ENCODE assay signal across 14 cellular contexts in the genomic region with DNA sequence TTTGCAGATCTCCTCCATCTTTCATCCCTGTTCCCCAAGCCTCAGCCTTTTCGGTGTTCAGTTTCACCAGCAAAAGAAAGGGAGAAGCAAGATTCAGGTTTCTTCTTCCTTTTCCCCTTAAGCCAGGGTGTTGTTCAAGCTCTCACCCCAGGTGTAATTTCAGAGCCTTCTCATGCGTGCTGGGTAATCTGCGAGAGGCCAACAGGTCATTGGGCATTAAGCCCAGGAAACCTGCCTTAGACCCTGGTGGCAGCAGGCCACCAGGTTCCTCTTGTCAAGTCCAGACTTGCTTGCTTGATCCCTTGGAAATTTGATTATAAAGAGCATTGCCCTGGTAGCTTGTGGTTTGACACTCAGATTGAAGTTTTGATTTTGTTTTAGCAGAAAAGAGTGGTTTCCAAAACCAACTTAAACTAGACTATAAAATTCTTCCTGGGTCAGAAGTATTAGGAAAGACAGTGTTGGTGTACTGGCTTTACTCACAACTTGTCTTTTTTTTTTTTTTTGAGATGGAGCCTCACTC. TPM values are rescaled to one million over a fixed set of nuclear protein-coding genes. Genes with fewer than 3 reads are reported as not detected.
A peak's percentile ranks its signal among the peaks of the same experiment; 100 is the strongest.
DNase-seq lines count a peak whose midpoint lies in the region; ATAC-seq, FAIRE-seq and TF ChIP-seq lines count a peak whose summit lies in the region.
"Had no signal": no experiment of that assay in that cellular context is flagged by ENCODE, and none has a peak within 500 bp of the region (broad histone marks: within the 10 kb centered on the region; RNA-seq: fewer than 3 reads in every experiment).

No MANE protein-coding gene starts in this region.

- WGBS in hepatocyte (ENCODE audit: low lambda C conversion rate, missing lambda C conversion rate), result 82% methylated on average over 3 of the region's 3 CpGs

- H3K9me2 ChIP-seq in hepatocyte (replicated peaks; ENCODE audit: insufficient read depth), result no peaks in the 10 kb centered on the region

- peaks cover 10% of the 10 kb centered on the region for H3K4me1 Mint-ChIP-seq in type B pancreatic cell (ENCODE audit: unreplicated experiment)

- H3K27ac ChIP-seq in cardiac muscle cell (peak overlapping the region; percentile 55), VCaP (peak overlapping the region; percentile 58), hepatocyte (peak overlapping the region; percentile 34)

- no peaks in the 10 kb centered on the region for H4K20me1 ChIP-seq in hepatocyte (ENCODE audit: insufficient read depth, poor library complexity, severe bottlenecking)

- DNase-seq in cardiac muscle cell (ENCODE audit: low read depth in 1 of 2, low spot score in 1 of 2) (no peak), cardiac septum (ENCODE audit: low spot score) (no peak), hepatocyte (ENCODE audit: low spot score) (no peak), type B pancreatic cell (ENCODE audit: extremely low spot score, unreplicated experiment) (no peak), HTR-8/SVneo (ENCODE audit: insufficient read length, low spot score) (no peak)
- DNase-seq: Caco-2; effector memory CD4-positive, alpha-beta T cell; NCI-H446 treated with DMSO at 0.1 percent for 48 hours; nucleus accumbens; SW 1271; transverse colon had no signal

- peaks cover 77% of the 10 kb centered on the region for H3K79me2 ChIP-seq in hepatocyte

- no peak overlapping the region for H3K27ac Mint-ChIP-seq in type B pancreatic cell

- no peak for ATAC-seq in GM19467 (IDR thresholded peaks at IDR 0.05; ENCODE audit: unreplicated experiment)
- no peak for ATAC-seq in GM18868 (IDR thresholded peaks at IDR 0.05; ENCODE audit: unreplicated experiment)

- H3K4me1 ChIP-seq in cardiac muscle cell (ENCODE audit: low read depth), result no peaks in the 10 kb centered on the region
- H3K4me1 ChIP-seq in hepatocyte (ENCODE audit: insufficient read depth), result peaks cover 3% of the 10 kb centered on the region
- H3K4me1 ChIP-seq: Caco-2 had no signal

- H3K9me3 Mint-ChIP-seq in type B pancreatic cell, result no peaks in the 10 kb centered on the region

- intact Hi-C loops in cardiac septum (cut with DNase I), result loop anchor here (10.0 kb wide), 1 partner anchor 543 kb away; the partner anchor contains the start of genes HECTD3 and UROD

- peaks cover 15% of the 10 kb centered on the region for H3K36me3 ChIP-seq in cardiac muscle cell
- H3K36me3 ChIP-seq in hepatocyte (replicated peaks; ENCODE audit: insufficient read depth, low read depth), result no peaks in the 10 kb centered on the region

- H3K9me3 ChIP-seq in cardiac muscle cell (ENCODE audit: low read depth), result no peaks in the 10 kb centered on the region
- no peaks in the 10 kb centered on the region for H3K9me3 ChIP-seq in hepatocyte (ENCODE audit: low read depth)
- H3K9me3 ChIP-seq: Caco-2, transverse colon had no signal

- H3K36me3 Mint-ChIP-seq in type B pancreatic cell, result peaks cover 18% of the 10 kb centered on the region

- peak overlapping the region; percentile 20 for H3K4me3 Mint-ChIP-seq in type B pancreatic cell

- FAIRE-seq in HTR-8/SVneo (lab: Jason Lieb, UNC), result no peak

- no peak overlapping the region for H2AFZ ChIP-seq in hepatocyte

- no peak overlapping the region for H3K4me2 ChIP-seq in hepatocyte

- H3K4me3 ChIP-seq in cardiac muscle cell (no peak overlapping the region), hepatocyte (no peak overlapping the region)
- H3K4me3 ChIP-seq: transverse colon had no signal

- H3K27me3 ChIP-seq in cardiac muscle cell (no peaks in the 10 kb centered on the region), hepatocyte (no peaks in the 10 kb centered on the region)
- H3K27me3 ChIP-seq: transverse colon had no signal

- H3K27me3 Mint-ChIP-seq in type B pancreatic cell, result no peaks in the 10 kb centered on the region

- TF ChIP-seq CTCF in cardiac muscle cell (IDR thresholded peaks at IDR 0.05; ENCODE audit: low read depth, low read length) (no peak), VCaP (conservative IDR thresholded peaks at IDR 0.05) (no peak), hepatocyte (IDR thresholded peaks at IDR 0.05; ENCODE audit: poor library complexity) (no peak), type B pancreatic cell (conservative IDR thresholded peaks at IDR 0.05) (no peak)

RNA-seq across cellular contexts. Expression of gene AKR1A1, which starts 6.9 kb away (rescaled TPM):
- total RNA-seq in cardiac muscle cell (145 and 187 TPM in 2 replicates), cardiac septum (47.3 TPM), hepatocyte (174 and 186 TPM in 2 replicates), type B pancreatic cell (ENCODE audit: low replicate concordance) (179 and 185 TPM in 2 replicates)
- polyA plus RNA-seq in cardiac muscle cell (291 and 311 TPM in 2 replicates), hepatocyte (235 and 271 TPM in 2 replicates)

RNA-seq across cellular contexts. Expression of gene NASP, which starts 26.4 kb away (rescaled TPM):
- total RNA-seq in cardiac muscle cell (54.9 and 89.3 TPM in 2 replicates), cardiac septum (30.1 TPM), hepatocyte (64.3 and 82.6 TPM in 2 replicates), type B pancreatic cell (ENCODE audit: low replicate concordance) (104 and 269 TPM in 2 replicates)
- polyA plus RNA-seq in cardiac muscle cell (172 and 174 TPM in 2 replicates), hepatocyte (68.6 and 83.0 TPM in 2 replicates)

RNA-seq across cellular contexts. Expression of gene PRDX1, which starts 35.8 kb away (rescaled TPM):
- total RNA-seq in cardiac muscle cell, result 526 and 782 TPM in 2 replicates
- polyA plus RNA-seq in cardiac muscle cell, result 1,545 and 1,744 TPM in 2 replicates
- 267 TPM for total RNA-seq in cardiac septum
- 523 and 532 TPM in 2 replicates for total RNA-seq in hepatocyte
- 660 and 666 TPM in 2 replicates for polyA plus RNA-seq in hepatocyte
- 255 and 335 TPM in 2 replicates for total RNA-seq in type B pancreatic cell (ENCODE audit: low replicate concordance)

RNA-seq across cellular contexts. Expression of gene MMACHC, which starts 57.4 kb away (rescaled TPM):
- 8.2 and 10.0 TPM in 2 replicates for total RNA-seq in cardiac muscle cell
- polyA plus RNA-seq in cardiac muscle cell, result 1.8 and 6.0 TPM in 2 replicates
- 8.7 TPM for total RNA-seq in cardiac septum
- total RNA-seq in hepatocyte, result 5.7 and 11.5 TPM in 2 replicates
- 0.86 and 2.2 TPM in 2 replicates for polyA plus RNA-seq in hepatocyte
- total RNA-seq in type B pancreatic cell (ENCODE audit: low replicate concordance), result 8.0 and 12.7 TPM in 2 replicates

RNA-seq across cellular contexts. Expression of gene CCDC163, which starts 57.6 kb away (rescaled TPM):
- total RNA-seq in cardiac muscle cell, result 2.1 and 2.4 TPM in 2 replicates
- polyA plus RNA-seq in cardiac muscle cell, result 2.1 and 4.9 TPM in 2 replicates
- 0.38 TPM for total RNA-seq in cardiac septum
- 0.60 and 1.2 TPM in 2 replicates for total RNA-seq in hepatocyte
- polyA plus RNA-seq in hepatocyte, result 0.62 and 3.3 TPM in 2 replicates
- total RNA-seq in type B pancreatic cell (ENCODE audit: low replicate concordance), result 1.0 and 2.0 TPM in 2 replicates
